20 cellular contexts compared by ENCODE assay signal in genomic region chr7:25121599-25121998, GRCh38. TPM values are rescaled to one million over a fixed set of nuclear protein-coding genes. Genes with fewer than 3 reads are reported as not detected.
DNase-seq lines count a peak whose midpoint lies in the region; ATAC-seq and TF ChIP-seq lines count a peak whose summit lies in the region.
"Had no signal": no experiment of that assay in that cellular context is flagged by ENCODE, and none has a peak within 500 bp of the region (broad histone marks: within the 10 kb centered on the region; RNA-seq: fewer than 3 reads in every experiment).

No MANE protein-coding gene starts in this region.

- H3K4me3 ChIP-seq in AG04450 (ENCODE audit: low read depth, low read length) (no peak overlapping the region), ovary (no peak overlapping the region)
- H3K4me3 ChIP-seq: GM23338, PC-9, SJCRH30 had no signal

- H3K27ac ChIP-seq in AG04450 (ENCODE audit: low read depth, low read length) (peak overlapping the region; percentile 31), ovary (no peak overlapping the region)
- H3K27ac ChIP-seq: KMS-11, PC-9, SJCRH30 had no signal

- DNase-seq in AG04450 (ENCODE audit: low read depth, low spot score), result no peak
- no peak for DNase-seq in Calu3
- DNase-seq in WTC11 (ENCODE audit: low spot score), result no peak
- no peak for DNase-seq in natural killer cell
- DNase-seq in GM03348 (ENCODE audit: low spot score), result no peak
- no peak for DNase-seq in ovary
- no peak for DNase-seq in activated CD4-positive, alpha-beta T cell treated with anti-CD3 and anti-CD28 coated beads, Interleukin-2, amount 10 ng/mL, durations not matched to agents 24 days and 14 days
- DNase-seq: CD4-positive, alpha-beta memory T cell; DMS79; NCI-H1092; NCI-H146; NCI-H2081; NCI-H510A; NCI-H774; PC-9; SJCRH30 had no signal

- no peaks in the 10 kb centered on the region for H3K27me3 Mint-ChIP-seq in Calu3 (ENCODE audit: unreplicated experiment)
- no peaks in the 10 kb centered on the region; the same call in 1 of the 2 replicates for H3K27me3 Mint-ChIP-seq in WTC11 (ENCODE audit: low read depth)
- H3K27me3 Mint-ChIP-seq in natural killer cell (ENCODE audit: low read depth in 2 of 2), result no peaks in the 10 kb centered on the region
- H3K27me3 Mint-ChIP-seq in activated CD4-positive, alpha-beta T cell treated with anti-CD3 and anti-CD28 coated beads, Interleukin-2, amount 10 ng/mL, durations not matched to agents 24 days and 14 days, result no peaks in the 10 kb centered on the region
- H3K27me3 Mint-ChIP-seq: B cell; CD4-positive, alpha-beta memory T cell had no signal

- peaks cover 3% of the 10 kb centered on the region for H3K4me1 ChIP-seq in ovary (ENCODE audit: insufficient read depth)

- no peak for TF ChIP-seq CTCF in AG04450 (IDR thresholded peaks at IDR 0.05; ENCODE audit: low read depth, low read length)
- TF ChIP-seq CTCF in Calu3 (IDR thresholded peaks at IDR 0.05; ENCODE audit: unreplicated experiment), result no peak
- TF ChIP-seq CTCF in WTC11 (IDR thresholded peaks at IDR 0.05), result no peak
- no peak for TF ChIP-seq CTCF in natural killer cell (IDR thresholded peaks at IDR 0.05)
- TF ChIP-seq CTCF in ovary (IDR thresholded peaks at IDR 0.05), result no peak

- CTCF ChIA-PET in AG04450 (lab: Charles Lee), result interaction anchor here (0.9 to 2.0 kb wide), 2 partner anchors 23 to 309 kb away, joined by 5 to 13 read pairs; no protein-coding TSS in a partner anchor
- CTCF ChIA-PET in Calu3 (lab: Charles Lee), result no interaction called here
- CTCF ChIA-PET in WTC11 (lab: Charles Lee), result no interaction called here

- POLR2A ChIA-PET in AG04450 (lab: Yijun Ruan, JAX) (interaction anchor here (0.6 kb wide), 1 partner anchor 8 kb away, joined by 3 read pairs; no protein-coding TSS in a partner anchor), WTC11 (lab: Charles Lee) (no interaction called here)

- no peak for TF ChIP-seq EP300 in ovary (IDR thresholded peaks at IDR 0.05)

- H3K9me3 Mint-ChIP-seq in Calu3 (ENCODE audit: low read depth, unreplicated experiment) (no peaks in the 10 kb centered on the region), WTC11 (no peaks in the 10 kb centered on the region), natural killer cell (no peaks in the 10 kb centered on the region)
- no peaks in the 10 kb centered on the region for H3K9me3 Mint-ChIP-seq in activated CD4-positive, alpha-beta T cell treated with anti-CD3 and anti-CD28 coated beads, Interleukin-2, amount 10 ng/mL, durations not matched to agents 24 days and 14 days

- peak overlapping the region; percentile 65 for H3K27ac Mint-ChIP-seq in Calu3 (ENCODE audit: unreplicated experiment)
- H3K27ac Mint-ChIP-seq in WTC11, result peak overlapping the region; percentile 35; the same call in 1 of the 2 replicates
- peak overlapping the region; percentile 17 to 99 for H3K27ac Mint-ChIP-seq in natural killer cell
- H3K27ac Mint-ChIP-seq in activated CD4-positive, alpha-beta T cell treated with anti-CD3 and anti-CD28 coated beads, Interleukin-2, amount 10 ng/mL, durations not matched to agents 24 days and 14 days, result no peak overlapping the region
- H3K27ac Mint-ChIP-seq: B cell, GM23338 had no signal

- no peaks in the 10 kb centered on the region for H3K36me3 ChIP-seq in ovary

- peaks cover 88% of the 10 kb centered on the region for H3K36me3 Mint-ChIP-seq in Calu3 (ENCODE audit: insufficient read depth, unreplicated experiment)
- H3K36me3 Mint-ChIP-seq in WTC11, result peaks cover 62% of the 10 kb centered on the region
- peaks cover 7% of the 10 kb centered on the region for H3K36me3 Mint-ChIP-seq in natural killer cell
- H3K36me3 Mint-ChIP-seq in activated CD4-positive, alpha-beta T cell treated with anti-CD3 and anti-CD28 coated beads, Interleukin-2, amount 10 ng/mL, durations not matched to agents 24 days and 14 days (ENCODE audit: low read depth), result peaks cover 64% of the 10 kb centered on the region

- H3K9me3 ChIP-seq in AG04450 (ENCODE audit: control insufficient read depth, insufficient read depth, low read length) (no peaks in the 10 kb centered on the region; the same call in 1 of the 2 replicates), ovary (no peaks in the 10 kb centered on the region)
- H3K9me3 ChIP-seq: SJCRH30 had no signal

- no peaks in the 10 kb centered on the region for H3K27me3 ChIP-seq in AG04450 (ENCODE audit: control insufficient read depth, insufficient read depth, low read length)
- no peaks in the 10 kb centered on the region for H3K27me3 ChIP-seq in ovary
- H3K27me3 ChIP-seq: SJCRH30 had no signal

- BruUV-seq in Calu3 (replicated peaks; lab: Mats Ljungman, UMichigan), result no TSS peak

- intact Hi-C loops in Calu3 (cut with micrococcal nuclease; ENCODE audit: unreplicated experiment), result no loop called here
- intact Hi-C loops in natural killer cell (cut with micrococcal nuclease), result no loop called here
- intact Hi-C loops in ovary (cut with DNase I), result no loop called here
- intact Hi-C loops in activated CD4-positive, alpha-beta T cell treated with anti-CD3 and anti-CD28 coated beads, Interleukin-2, amount 10 ng/mL, durations not matched to agents 24 days and 14 days (cut with micrococcal nuclease), result loop anchor here (10.0 kb wide), 1 partner anchor 547 kb away; the partner anchor contains the start of gene PALS2

- no peak for TF ChIP-seq POLR2A in ovary (IDR thresholded peaks at IDR 0.05)

- WGBS in ovary, 3 donors, result 94 to 97% (median 96%) methylated on average over 9 of the region's 9 CpGs

- H3K4me1 Mint-ChIP-seq in Calu3 (ENCODE audit: low read depth, unreplicated experiment) (peaks cover 19% of the 10 kb centered on the region), WTC11 (peaks cover 10% of the 10 kb centered on the region), natural killer cell (peaks cover 35 to 36% of the 10 kb centered on the region in 2 donors)
- H3K4me1 Mint-ChIP-seq in activated CD4-positive, alpha-beta T cell treated with anti-CD3 and anti-CD28 coated beads, Interleukin-2, amount 10 ng/mL, durations not matched to agents 24 days and 14 days, result peaks cover 43% of the 10 kb centered on the region

- H3K4me3 Mint-ChIP-seq in Calu3 (ENCODE audit: low read depth, unreplicated experiment) (no peak overlapping the region), WTC11 (no peak overlapping the region), natural killer cell (no peak overlapping the region)
- H3K4me3 Mint-ChIP-seq in activated CD4-positive, alpha-beta T cell treated with anti-CD3 and anti-CD28 coated beads, Interleukin-2, amount 10 ng/mL, durations not matched to agents 24 days and 14 days, result no peak overlapping the region
- H3K4me3 Mint-ChIP-seq: B cell, GM23338 had no signal

- no peak for ATAC-seq in WTC11
- ATAC-seq in natural killer cell, result no peak
- ATAC-seq: GM23338, HCT116 had no signal

TF ChIP-seq in WTC11, 78 proteins besides CTCF, POLR2A, EP300 and RAD21 (continues in another document):
- TF ChIP-seq PREB (CRISPR knock-in tag; IDR thresholded peaks at IDR 0.05; ENCODE audit: borderline replicate concordance) (no peak), PRRX2 (CRISPR knock-in tag; IDR thresholded peaks at IDR 0.05) (no peak), ZNF423 (CRISPR knock-in tag; IDR thresholded peaks at IDR 0.05) (no peak), HMGA2 (CRISPR knock-in tag; IDR thresholded peaks at IDR 0.05) (no peak), ZBTB43 (CRISPR knock-in tag; IDR thresholded peaks at IDR 0.05) (no peak), NR3C1 (CRISPR knock-in tag; conservative IDR thresholded peaks at IDR 0.05; ENCODE audit: low read depth) (no peak), SP1 (CRISPR knock-in tag; conservative IDR thresholded peaks at IDR 0.05) (no peak), FOXP4 (CRISPR knock-in tag; IDR thresholded peaks at IDR 0.05) (no peak), ZNF396 (CRISPR knock-in tag; IDR thresholded peaks at IDR 0.05; ENCODE audit: borderline replicate concordance) (no peak)

RNA-seq across cellular contexts. Expression of gene CYCS, which starts 3.5 kb away (rescaled TPM):
- 63.1 and 74.1 TPM in 2 replicates for polyA plus RNA-seq in AG04450 (2011; rRNA removed)
- 8.6 and 16.9 TPM in 2 replicates for polyA minus RNA-seq in AG04450 (2011; rRNA and poly(A)+ RNA removed)
- 258 and 276 TPM in 2 replicates for total RNA-seq in Calu3 (2022)
- total RNA-seq in WTC11 (2021), result 215 to 249 TPM (median 217 TPM) in 3 replicates
- total RNA-seq in natural killer cell, result 100 to 1,000 TPM; 124 to 197 (median 167) TPM
- total RNA-seq in ovary, result 10 to 100 TPM; 21.7 to 88.1 (median 46.4) TPM
- polyA plus RNA-seq in ovary, result 10 to 100 TPM; 22.7 to 80.5 TPM
- total RNA-seq in activated CD4-positive, alpha-beta T cell treated with anti-CD3 and anti-CD28 coated beads, Interleukin-2, amount 10 ng/mL, durations not matched to agents 24 days and 14 days, result 280 and 290 TPM in 2 replicates
